ENCODE assay signal across 8 cellular contexts in genomic region chr1:25616080-25616931, GRCh38. TPM values are rescaled to one million over a fixed set of nuclear protein-coding genes. Genes with fewer than 3 reads are reported as not detected.
DNase-seq lines count a peak whose midpoint lies in the region; ATAC-seq, FAIRE-seq and TF ChIP-seq lines count a peak whose summit lies in the region.

MAN1C1 (plus strand) TSS chr1:25616791; CDS start chr1:25617798, 1,007 bp downstream.

- H4K20me1 ChIP-seq in keratinocyte (ENCODE audit: control insufficient read depth, extremely low read depth, insufficient read depth, low read length) = no peaks in the 10 kb centered on the region

- TF ChIP-seq CTCF in keratinocyte (optimal IDR thresholded peaks at IDR 0.05 in 1 of 3, IDR thresholded peaks at IDR 0.05 in 1 of 3, conservative IDR thresholded peaks at IDR 0.05 in 1 of 3; ENCODE audit: extremely low read depth in 1 of 3, insufficient read depth in 2 of 3, low read length in 3 of 3) = no peak

- dilution Hi-C loops in keratinocyte (cut with MboI; ENCODE audit: extremely low pct_ligation_motif_present, low sequenced_read_pairs) = no loop called here

- DNase-seq in NK-92 treated with Interleukin-12 subunit alpha and Interleukin-12 subunit beta, amount 100 ng/mL, for 24 hours (lab: John Stamatoyannopoulos, UW) = peak; percentile 69
- no peak for DNase-seq in NK-92 (lab: John Stamatoyannopoulos, UW; ENCODE audit: unreplicated experiment)
- peak; percentile 84 for DNase-seq in NCI-H226
- DNase-seq in activated CD4-positive, CD25-positive, alpha-beta regulatory T cell treated with anti-CD3 and anti-CD28 coated beads, Interleukin-2, amount 50 U/mL, for 16 hours (ENCODE audit: low read depth, low spot score) = peak; percentile 47
- DNase-seq in cerebellar cortex (ENCODE audit: low spot score) = peak; percentile 91
- DNase-seq in keratinocyte (ENCODE audit: low read depth, low spot score) = no peak
- DNase-seq in stimulated activated CD4-positive, alpha-beta T cell treated with anti-CD3 and anti-CD28 coated beads, Interleukin-12 subunit alpha, Interleukin-12 subunit beta, amount 100 ng/mL, for 4 hours = peak; percentile 79

- H3K79me2 ChIP-seq in keratinocyte (ENCODE audit: control insufficient read depth, insufficient read depth, low read length) = no peaks in the 10 kb centered on the region

- no peaks in the 10 kb centered on the region for H3K9me1 ChIP-seq in keratinocyte (ENCODE audit: control insufficient read depth, extremely low read depth, insufficient read depth, low read length)

- H3K4me3 ChIP-seq in keratinocyte (ENCODE audit: control insufficient read depth in 2 of 3, extremely low read depth in 1 of 3, insufficient read depth in 2 of 3, low read depth in 1 of 3, low read length in 3 of 3) = peak within 1 kb of the TSS; percentile 45 to 66 (median 49)

- FAIRE-seq in keratinocyte (lab: Jason Lieb, UNC) = no peak

- H3K27me3 ChIP-seq in keratinocyte (ENCODE audit: control insufficient read depth, extremely low read depth, insufficient read depth, low read length) = peaks cover 66% of the 10 kb centered on the region

- no peaks in the 10 kb centered on the region for H3K9me3 ChIP-seq in keratinocyte (ENCODE audit: control insufficient read depth, low read depth, low read length)

- no peak within 1 kb of the TSS for H3K9ac ChIP-seq in keratinocyte (ENCODE audit: control insufficient read depth, extremely low read depth, insufficient read depth, low read length)

- H3K4me1 ChIP-seq in keratinocyte (ENCODE audit: control insufficient read depth, extremely low read depth, insufficient read depth, low read length) = peaks cover 3% of the 10 kb centered on the region

- H3K36me3 ChIP-seq in keratinocyte (ENCODE audit: control insufficient read depth in 2 of 2, extremely low read depth in 1 of 2, insufficient read depth in 2 of 2, low read length in 2 of 2) = no peaks in the 10 kb centered on the region

- no peak within 1 kb of the TSS for H3K27ac ChIP-seq in keratinocyte (ENCODE audit: control insufficient read depth, insufficient read depth, low read length)

- H3K4me2 ChIP-seq in keratinocyte (ENCODE audit: control insufficient read depth, extremely low read depth, insufficient read depth, low read depth, low read length) = peak within 1 kb of the TSS; percentile 81

- ATAC-seq in HG03045 (IDR thresholded peaks at IDR 0.05; ENCODE audit: unreplicated experiment) = peak; percentile 59

- peak within 1 kb of the TSS; percentile 28 for H2AFZ ChIP-seq in keratinocyte (ENCODE audit: control insufficient read depth, low read length)

RNA-seq across cellular contexts. Expression of gene MAN1C1, which starts in this region (rescaled TPM):
- polyA plus RNA-seq in keratinocyte = 0.07 to 0.27 TPM in 2 of 3 replicates, not detected in the other
- 0.27 TPM for polyA plus RNA-seq in keratinocyte (2011; ENCODE audit: low read depth)
- polyA plus RNA-seq in keratinocyte (2011; cell fraction: cytosol; rRNA removed) = 0.06 and 0.08 TPM in 2 replicates
- 0.16 TPM in 1 of 2 replicates, not detected in the other for polyA plus RNA-seq in keratinocyte (2011; cell fraction: nucleus; rRNA removed)
- polyA plus RNA-seq in keratinocyte (2012; ENCODE audit: low replicate concordance) = 0.09 and 0.24 TPM in 2 replicates
- 0.03 to 0.13 TPM in 2 of 3 replicates, not detected in the other for polyA minus RNA-seq in keratinocyte
- not detected for polyA minus RNA-seq in keratinocyte (2011; cell fraction: cytosol; rRNA and poly(A)+ RNA removed)
- not detected in 2 replicates for polyA minus RNA-seq in keratinocyte (2011; cell fraction: nucleus; rRNA and poly(A)+ RNA removed)

Comparison
In these comparisons a context has a peak if more than half of its experiments do, and no peak if none do; other contexts are left out.
1. DNase-seq: peak in NK-92 treated with Interleukin-12 subunit alpha and Interleukin-12 subunit beta, amount 100 ng/mL, for 24 hours (single experiment), NCI-H226 (single experiment), activated CD4-positive, CD25-positive, alpha-beta regulatory T cell treated with anti-CD3 and anti-CD28 coated beads, Interleukin-2, amount 50 U/mL, for 16 hours (single experiment), cerebellar cortex (single experiment) and stimulated activated CD4-positive, alpha-beta T cell treated with anti-CD3 and anti-CD28 coated beads, Interleukin-12 subunit alpha, Interleukin-12 subunit beta, amount 100 ng/mL, for 4 hours (single experiment); none in NK-92 (single experiment) and keratinocyte (single experiment).